Comparison of ENCODE assay signal across 8 cellular contexts in genomic region chr5:132473019-132473531, GRCh38. TPM values are rescaled to one million over a fixed set of nuclear protein-coding genes. Genes with fewer than 3 reads are reported as not detected.
DNase-seq lines count a peak whose midpoint lies in the region; ATAC-seq, FAIRE-seq and TF ChIP-seq lines count a peak whose summit lies in the region.

No MANE protein-coding gene starts in this region.

- FAIRE-seq in GM18507 (lab: Jason Lieb, UNC) (peak; percentile 96), kidney (lab: Jason Lieb, UNC) (no peak)

- H3K4me3 Mint-ChIP-seq in WTC11: no peak overlapping the region

- H3K4me3 ChIP-seq in kidney (ENCODE audit: low read length in 2 of 2): no peak overlapping the region

- POLR2A ChIA-PET in WTC11 (lab: Charles Lee): no interaction called here

- H3K4me1 ChIP-seq in kidney (ENCODE audit: control insufficient read depth in 1 of 2, insufficient read depth in 1 of 2, low read depth in 1 of 2, low read length in 2 of 2): peaks cover 12 to 31% of the 10 kb centered on the region in 2 donors

- H3K27ac ChIP-seq in kidney (ENCODE audit: low read depth in 2 of 2, low read length in 2 of 2): no peak overlapping the region

- H3K9me3 Mint-ChIP-seq in WTC11: peaks cover 11% of the 10 kb centered on the region

- no peak overlapping the region for H3K27ac Mint-ChIP-seq in WTC11

- intact Hi-C loops in kidney (cut with DNase I): no loop called here

- peaks cover 10% of the 10 kb centered on the region for H3K36me3 Mint-ChIP-seq in WTC11

- CTCF ChIA-PET in WTC11 (lab: Charles Lee): interaction anchor here (0.6 to 2.5 kb wide), 6 partner anchors 17 to 1442 kb away, joined by 3 to 9 read pairs (median 5); partner anchors contain the start of gene IRF1

- H3K27me3 Mint-ChIP-seq in WTC11 (ENCODE audit: low read depth): no peaks in the 10 kb centered on the region

- H3K4me1 Mint-ChIP-seq in WTC11: peaks cover 22% of the 10 kb centered on the region

- DNase-seq in GM18507 (ENCODE audit: extremely low spot score, insufficient read length, low read depth) (peak; percentile 60), WTC11 (ENCODE audit: low spot score) (no peak), kidney (peak; percentile 89), NCI-H226 (no peak), iPS-NIHi7 (ENCODE audit: extremely low spot score) (no peak), GF-D8 (lab: John Stamatoyannopoulos, UW) (no peak), DMS153 treated with DMSO at 0.1 percent for 48 hours (lab: John Stamatoyannopoulos, UW; ENCODE audit: unreplicated experiment) (no peak)

- peak; percentile 57 for ATAC-seq in HG02840 (IDR thresholded peaks at IDR 0.05; ENCODE audit: low FRiP score, unreplicated experiment)
- ATAC-seq in WTC11: no peak

- no peaks in the 10 kb centered on the region for H3K36me3 ChIP-seq in kidney (ENCODE audit: control insufficient read depth in 1 of 2, insufficient read depth in 2 of 2, low read length in 2 of 2)

- H3K9ac ChIP-seq in kidney (ENCODE audit: low read length in 2 of 2): no peak overlapping the region

- H3K9me3 ChIP-seq in kidney (ENCODE audit: control insufficient read depth in 1 of 2, low read length in 2 of 2): no peaks in the 10 kb centered on the region

- TF ChIP-seq CTCF in WTC11 (IDR thresholded peaks at IDR 0.05): no peak
- no peak for TF ChIP-seq CTCF in kidney (IDR thresholded peaks at IDR 0.05; ENCODE audit: borderline replicate concordance, extremely low read depth, insufficient read depth)

TF ChIP-seq in WTC11, 78 proteins besides CTCF, POLR2A, EP300 and RAD21:
- TF ChIP-seq, protein P1, sequence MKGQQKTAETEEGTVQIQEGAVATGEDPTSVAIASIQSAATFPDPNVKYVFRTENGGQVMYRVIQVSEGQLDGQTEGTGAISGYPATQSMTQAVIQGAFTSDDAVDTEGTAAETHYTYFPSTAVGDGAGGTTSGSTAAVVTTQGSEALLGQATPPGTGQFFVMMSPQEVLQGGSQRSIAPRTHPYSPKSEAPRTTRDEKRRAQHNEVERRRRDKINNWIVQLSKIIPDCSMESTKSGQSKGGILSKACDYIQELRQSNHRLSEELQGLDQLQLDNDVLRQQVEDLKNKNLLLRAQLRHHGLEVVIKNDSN (CRISPR knock-in tag; IDR thresholded peaks at IDR 0.05): no peak
- TF ChIP-seq, protein P2, sequence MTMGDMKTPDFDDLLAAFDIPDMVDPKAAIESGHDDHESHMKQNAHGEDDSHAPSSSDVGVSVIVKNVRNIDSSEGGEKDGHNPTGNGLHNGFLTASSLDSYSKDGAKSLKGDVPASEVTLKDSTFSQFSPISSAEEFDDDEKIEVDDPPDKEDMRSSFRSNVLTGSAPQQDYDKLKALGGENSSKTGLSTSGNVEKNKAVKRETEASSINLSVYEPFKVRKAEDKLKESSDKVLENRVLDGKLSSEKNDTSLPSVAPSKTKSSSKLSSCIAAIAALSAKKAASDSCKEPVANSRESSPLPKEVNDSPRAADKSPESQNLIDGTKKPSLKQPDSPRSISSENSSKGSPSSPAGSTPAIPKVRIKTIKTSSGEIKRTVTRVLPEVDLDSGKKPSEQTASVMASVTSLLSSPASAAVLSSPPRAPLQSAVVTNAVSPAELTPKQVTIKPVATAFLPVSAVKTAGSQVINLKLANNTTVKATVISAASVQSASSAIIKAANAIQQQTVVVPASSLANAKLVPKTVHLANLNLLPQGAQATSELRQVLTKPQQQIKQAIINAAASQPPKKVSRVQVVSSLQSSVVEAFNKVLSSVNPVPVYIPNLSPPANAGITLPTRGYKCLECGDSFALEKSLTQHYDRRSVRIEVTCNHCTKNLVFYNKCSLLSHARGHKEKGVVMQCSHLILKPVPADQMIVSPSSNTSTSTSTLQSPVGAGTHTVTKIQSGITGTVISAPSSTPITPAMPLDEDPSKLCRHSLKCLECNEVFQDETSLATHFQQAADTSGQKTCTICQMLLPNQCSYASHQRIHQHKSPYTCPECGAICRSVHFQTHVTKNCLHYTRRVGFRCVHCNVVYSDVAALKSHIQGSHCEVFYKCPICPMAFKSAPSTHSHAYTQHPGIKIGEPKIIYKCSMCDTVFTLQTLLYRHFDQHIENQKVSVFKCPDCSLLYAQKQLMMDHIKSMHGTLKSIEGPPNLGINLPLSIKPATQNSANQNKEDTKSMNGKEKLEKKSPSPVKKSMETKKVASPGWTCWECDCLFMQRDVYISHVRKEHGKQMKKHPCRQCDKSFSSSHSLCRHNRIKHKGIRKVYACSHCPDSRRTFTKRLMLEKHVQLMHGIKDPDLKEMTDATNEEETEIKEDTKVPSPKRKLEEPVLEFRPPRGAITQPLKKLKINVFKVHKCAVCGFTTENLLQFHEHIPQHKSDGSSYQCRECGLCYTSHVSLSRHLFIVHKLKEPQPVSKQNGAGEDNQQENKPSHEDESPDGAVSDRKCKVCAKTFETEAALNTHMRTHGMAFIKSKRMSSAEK (CRISPR knock-in tag; IDR thresholded peaks at IDR 0.05; ENCODE audit: borderline replicate concordance): no peak
- TF ChIP-seq GTF2I (CRISPR knock-in tag; conservative IDR thresholded peaks at IDR 0.05): 0 out of 2 replicates have a peak, but pooled peaks have one; percentile 26
TF ChIP-seq in WTC11: peak in this region for 1.

RNA-seq across cellular contexts. Expression of gene IRF1, which starts 17.5 kb away (rescaled TPM):
- total RNA-seq in WTC11 (2021): 8.8 to 9.8 TPM (median 9.4 TPM) in 3 replicates
- total RNA-seq in kidney: 55.6 TPM
- polyA plus RNA-seq in kidney (ENCODE audit: insufficient read depth, low read depth, low replicate concordance): 20.5 TPM

Comparison
In these comparisons a context has a peak if more than half of its experiments do, and no peak if none do; other contexts are left out.
1. DNase-seq: peak in GM18507 (single experiment) and kidney (single experiment); none in WTC11 (single experiment), NCI-H226 (single experiment), iPS-NIHi7 (single experiment), GF-D8 (single experiment) and DMS153 treated with DMSO at 0.1 percent for 48 hours (single experiment).